In the genomic region with DNA sequence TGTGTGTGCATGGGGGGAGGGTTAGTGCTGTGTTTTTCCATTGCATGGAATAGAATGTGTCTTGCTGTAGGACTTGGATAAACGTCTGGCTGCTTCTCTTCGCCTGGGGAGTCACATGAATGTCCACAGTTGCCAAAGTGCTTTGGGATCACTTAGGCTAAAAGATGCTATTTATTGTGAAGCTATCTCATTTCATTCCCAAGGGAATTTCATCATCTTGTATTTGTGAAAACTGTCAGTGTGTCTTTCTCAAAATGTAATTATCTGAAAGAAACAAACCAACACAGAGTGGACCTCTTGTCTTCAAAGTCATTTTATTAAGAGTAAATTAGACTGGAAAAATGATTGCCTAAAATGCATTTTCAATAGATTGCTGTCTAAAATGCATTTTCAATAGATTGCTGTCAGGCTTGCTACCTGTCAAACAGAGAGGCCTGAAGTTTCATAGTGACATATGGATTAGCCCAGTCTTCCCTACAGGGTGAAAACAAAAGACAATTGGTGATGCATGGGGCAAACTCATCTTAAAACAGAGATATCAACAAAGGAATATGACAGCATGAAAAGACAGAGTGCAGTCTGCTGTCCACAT, we compare ENCODE assay signal across 1 cellular context.
A peak's percentile ranks its signal among the peaks of the same experiment; 100 is the strongest.
TF ChIP-seq lines count a peak whose summit lies in the region.

No MANE protein-coding gene starts in this region.

TF ChIP-seq in HEK293, 187 proteins besides CTCF, POLR2A, EP300 and RAD21:
- TF ChIP-seq, protein P1, sequence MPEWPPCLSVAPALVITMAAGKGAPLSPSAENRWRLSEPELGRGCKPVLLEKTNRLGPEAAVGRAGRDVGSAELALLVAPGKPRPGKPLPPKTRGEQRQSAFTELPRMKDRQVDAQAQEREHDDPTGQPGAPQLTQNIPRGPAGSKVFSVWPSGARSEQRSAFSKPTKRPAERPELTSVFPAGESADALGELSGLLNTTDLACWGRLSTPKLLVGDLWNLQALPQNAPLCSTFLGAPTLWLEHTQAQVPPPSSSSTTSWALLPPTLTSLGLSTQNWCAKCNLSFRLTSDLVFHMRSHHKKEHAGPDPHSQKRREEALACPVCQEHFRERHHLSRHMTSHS (tag by site-specific recombination; IDR thresholded peaks at IDR 0.05) = no peak
- TF ChIP-seq, protein P2, sequence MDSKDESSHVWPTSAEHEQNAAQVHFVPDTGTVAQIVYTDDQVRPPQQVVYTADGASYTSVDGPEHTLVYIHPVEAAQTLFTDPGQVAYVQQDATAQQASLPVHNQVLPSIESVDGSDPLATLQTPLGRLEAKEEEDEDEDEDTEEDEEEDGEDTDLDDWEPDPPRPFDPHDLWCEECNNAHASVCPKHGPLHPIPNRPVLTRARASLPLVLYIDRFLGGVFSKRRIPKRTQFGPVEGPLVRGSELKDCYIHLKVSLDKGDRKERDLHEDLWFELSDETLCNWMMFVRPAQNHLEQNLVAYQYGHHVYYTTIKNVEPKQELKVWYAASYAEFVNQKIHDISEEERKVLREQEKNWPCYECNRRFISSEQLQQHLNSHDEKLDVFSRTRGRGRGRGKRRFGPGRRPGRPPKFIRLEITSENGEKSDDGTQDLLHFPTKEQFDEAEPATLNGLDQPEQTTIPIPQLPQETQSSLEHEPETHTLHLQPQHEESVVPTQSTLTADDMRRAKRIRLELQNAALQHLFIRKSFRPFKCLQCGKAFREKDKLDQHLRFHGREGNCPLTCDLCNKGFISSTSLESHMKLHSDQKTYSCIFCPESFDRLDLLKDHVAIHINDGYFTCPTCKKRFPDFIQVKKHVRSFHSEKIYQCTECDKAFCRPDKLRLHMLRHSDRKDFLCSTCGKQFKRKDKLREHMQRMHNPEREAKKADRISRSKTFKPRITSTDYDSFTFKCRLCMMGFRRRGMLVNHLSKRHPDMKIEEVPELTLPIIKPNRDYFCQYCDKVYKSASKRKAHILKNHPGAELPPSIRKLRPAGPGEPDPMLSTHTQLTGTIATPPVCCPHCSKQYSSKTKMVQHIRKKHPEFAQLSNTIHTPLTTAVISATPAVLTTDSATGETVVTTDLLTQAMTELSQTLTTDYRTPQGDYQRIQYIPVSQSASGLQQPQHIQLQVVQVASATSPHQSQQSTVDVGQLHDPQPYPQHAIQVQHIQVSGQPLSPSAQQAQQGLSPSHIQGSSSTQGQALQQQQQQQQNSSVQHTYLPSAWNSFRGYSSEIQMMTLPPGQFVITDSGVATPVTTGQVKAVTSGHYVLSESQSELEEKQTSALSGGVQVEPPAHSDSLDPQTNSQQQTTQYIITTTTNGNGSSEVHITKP (tag by site-specific recombination; IDR thresholded peaks at IDR 0.05) = 0 out of 2 replicates have a peak, but pooled peaks have one; percentile 31
